Comparison of ENCODE assay signal across 10 cellular contexts in the genomic region with DNA sequence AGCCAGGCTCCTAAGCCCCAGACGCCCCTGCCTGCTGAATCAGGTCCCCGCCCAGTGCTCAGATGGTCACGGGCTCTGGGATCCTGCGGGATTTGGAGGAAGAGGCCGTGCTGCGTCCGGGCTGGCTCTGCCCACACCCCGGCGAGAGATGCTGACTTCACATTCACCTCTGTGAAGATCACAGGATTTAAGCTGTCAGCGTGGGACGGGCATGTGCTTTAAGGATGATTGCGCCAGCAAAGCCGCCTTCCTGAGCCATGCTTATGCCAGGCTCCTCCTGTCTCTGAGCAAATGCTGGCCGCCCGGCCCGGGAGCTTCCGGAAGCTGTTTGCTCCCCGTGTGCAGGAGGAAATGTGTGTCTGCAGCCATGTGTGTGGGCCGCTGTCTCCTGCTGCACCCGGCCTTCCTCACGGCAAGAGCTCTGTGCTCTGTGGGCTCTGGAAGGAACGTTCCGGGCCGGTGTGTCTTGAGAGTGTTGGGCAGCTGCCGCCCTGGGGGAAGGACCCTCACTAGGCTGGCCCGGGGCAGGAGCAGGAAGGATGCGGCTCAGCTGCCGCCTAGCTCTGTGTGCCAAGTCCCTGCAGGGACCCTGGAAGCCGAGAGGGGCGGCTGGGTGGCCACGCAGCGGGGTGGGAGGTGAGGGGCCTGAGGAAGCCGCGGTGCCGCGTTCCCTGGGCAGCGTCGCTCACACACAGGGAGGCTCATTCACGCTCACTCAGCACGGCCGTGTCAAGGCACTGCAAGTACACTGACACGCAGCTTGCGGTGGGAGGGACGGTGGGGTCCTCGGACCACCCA. TPM values are rescaled to one million over a fixed set of nuclear protein-coding genes. Genes with fewer than 3 reads are reported as not detected.
DNase-seq lines count a peak whose midpoint lies in the region; TF ChIP-seq lines count a peak whose summit lies in the region.
"Had no signal": no experiment of that assay in that cellular context is flagged by ENCODE, and none has a peak within 500 bp of the region (broad histone marks: within the 10 kb centered on the region; RNA-seq: fewer than 3 reads in every experiment).

No MANE protein-coding gene starts in this region.

- H2BK120ac ChIP-seq in trophoblast cell (ENCODE audit: insufficient read depth, low read length, poor library complexity), result no peak overlapping the region

- H3F3A ChIP-seq in smooth muscle cell (ENCODE audit: low read depth), result no peaks in the 10 kb centered on the region

- WGBS in smooth muscle cell (ENCODE audit: low lambda C conversion rate), result 80% methylated on average over 43 of the region's 45 CpGs
- no CpG with 5 or more reads among the region's 45 CpGs for WGBS in trophoblast cell (ENCODE audit: extremely low coverage, insufficient coverage, insufficient read length)

- H3K9ac ChIP-seq in smooth muscle cell (ENCODE audit: low read depth) (no peak overlapping the region), trophoblast cell (ENCODE audit: low read length) (no peak overlapping the region)

- no peak overlapping the region for H3K23ac ChIP-seq in trophoblast cell (ENCODE audit: low read length)

- peaks cover under 1% of the 10 kb centered on the region for H3K9me3 ChIP-seq in WERI-Rb-1 (ENCODE audit: severe bottlenecking)
- H3K9me3 ChIP-seq in uterus, result no peaks in the 10 kb centered on the region
- H3K9me3 ChIP-seq in smooth muscle cell (replicated peaks; ENCODE audit: low read depth), result no peaks in the 10 kb centered on the region
- peaks cover under 1% of the 10 kb centered on the region for H3K9me3 ChIP-seq in trophoblast cell (ENCODE audit: insufficient read depth, low read depth, low read length)

- H2BK5ac ChIP-seq in trophoblast cell (ENCODE audit: low read depth, low read length, poor library complexity), result no peak overlapping the region

- H3K36me3 ChIP-seq in WERI-Rb-1 (no peaks in the 10 kb centered on the region), uterus (no peaks in the 10 kb centered on the region), smooth muscle cell (ENCODE audit: low read depth) (no peaks in the 10 kb centered on the region), trophoblast cell (ENCODE audit: control insufficient read depth in 1 of 2, insufficient read depth in 2 of 2, low read length in 2 of 2) (no peaks in the 10 kb centered on the region)
- H3K36me3 ChIP-seq: tibial nerve had no signal

- H3K4me3 ChIP-seq in AG10803 (ENCODE audit: low read length) (no peak overlapping the region), WERI-Rb-1 (ENCODE audit: low read depth, low read length) (peak overlapping the region; percentile 6; the same call in 1 of the 2 replicates), uterus (no peak overlapping the region), smooth muscle cell (no peak overlapping the region), trophoblast cell (ENCODE audit: low read depth, low read length) (no peak overlapping the region)
- H3K4me3 ChIP-seq: tibial nerve had no signal

- H4K8ac ChIP-seq in trophoblast cell (ENCODE audit: low read depth, low read length), result no peak overlapping the region

- no peaks in the 10 kb centered on the region for H3K79me2 ChIP-seq in smooth muscle cell (ENCODE audit: low read depth)
- H3K79me2 ChIP-seq in trophoblast cell (ENCODE audit: control insufficient read depth, insufficient read depth, low read length, poor library complexity), result no peaks in the 10 kb centered on the region

- H2AFZ ChIP-seq in smooth muscle cell (ENCODE audit: low read depth), result no peak overlapping the region
- H2AFZ ChIP-seq in trophoblast cell (ENCODE audit: insufficient read depth, low read length, poor library complexity), result no peak overlapping the region

- peak overlapping the region; percentile 70 for H3K27ac ChIP-seq in WERI-Rb-1
- no peak overlapping the region for H3K27ac ChIP-seq in uterus
- H3K27ac ChIP-seq in smooth muscle cell (ENCODE audit: low read depth), result no peak overlapping the region
- H3K27ac ChIP-seq in trophoblast cell (ENCODE audit: low read depth, low read length), result no peak overlapping the region
- H3K27ac ChIP-seq: tibial nerve had no signal

- no peak overlapping the region for H4K12ac ChIP-seq in trophoblast cell (ENCODE audit: low read depth, low read length)

- H3K79me1 ChIP-seq in trophoblast cell (ENCODE audit: low read length), result no peaks in the 10 kb centered on the region

- no peak overlapping the region for H3K4ac ChIP-seq in trophoblast cell (ENCODE audit: low read depth, low read length)

- no peaks in the 10 kb centered on the region for H4K20me1 ChIP-seq in smooth muscle cell (ENCODE audit: low read depth)

- H3K27me3 ChIP-seq in WERI-Rb-1 (ENCODE audit: insufficient read depth, low read depth, severe bottlenecking) (no peaks in the 10 kb centered on the region), uterus (peaks cover 3 to 36% of the 10 kb centered on the region in 2 donors), smooth muscle cell (ENCODE audit: low read depth) (peaks cover 52% of the 10 kb centered on the region), trophoblast cell (ENCODE audit: insufficient read depth, low read length) (peaks cover 2% of the 10 kb centered on the region)

- H3K14ac ChIP-seq in trophoblast cell (ENCODE audit: low read length), result no peak overlapping the region

- TF ChIP-seq CTCF in AG10803 (conservative IDR thresholded peaks at IDR 0.05; ENCODE audit: low read length) (no peak), WERI-Rb-1 (IDR thresholded peaks at IDR 0.05; ENCODE audit: low read depth, low read length) (no peak), uterus (IDR thresholded peaks at IDR 0.05) (no peak), smooth muscle cell (IDR thresholded peaks at IDR 0.05; ENCODE audit: borderline replicate concordance, insufficient read depth, poor library complexity, severe bottlenecking) (no peak)

- H2BK12ac ChIP-seq in trophoblast cell (ENCODE audit: low read length), result no peak overlapping the region

- H2AK5ac ChIP-seq in trophoblast cell (ENCODE audit: low read length), result no peak overlapping the region

- TF ChIP-seq POLR2A in uterus (IDR thresholded peaks at IDR 0.05), result no peak

- peak; percentile 52 for DNase-seq in AG10803 (ENCODE audit: low read depth)
- peak; percentile 33 for DNase-seq in ELR (ENCODE audit: low read depth)
- peak; percentile 80 for DNase-seq in WERI-Rb-1
- peak; percentile 69 for DNase-seq in hepatic stellate cell (ENCODE audit: low spot score)
- no peak for DNase-seq in uterus
- no peak for DNase-seq in smooth muscle cell (lab: John Stamatoyannopoulos, UW; ENCODE audit: unreplicated experiment)
- no peak for DNase-seq in trophoblast cell
- DNase-seq in NCI-H146 (lab: John Stamatoyannopoulos, UW), result no peak
- DNase-seq: NCI-H748 treated with DMSO at 0.1 percent for 48 hours had no signal

- H3K4me2 ChIP-seq in smooth muscle cell (no peak overlapping the region), trophoblast cell (ENCODE audit: low read length) (no peak overlapping the region)

- H3K4me1 ChIP-seq in uterus (peaks cover 0 to 5% of the 10 kb centered on the region in 2 donors), smooth muscle cell (ENCODE audit: low read depth) (no peaks in the 10 kb centered on the region), trophoblast cell (ENCODE audit: control insufficient read depth in 1 of 2, insufficient read depth in 2 of 2, low read length in 2 of 2) (peaks cover 3 to 4% of the 10 kb centered on the region in 2 experiments)

- no peak overlapping the region for H4K91ac ChIP-seq in trophoblast cell (ENCODE audit: low read depth, low read length)

- no peak overlapping the region for H3K18ac ChIP-seq in trophoblast cell (ENCODE audit: low read length)

- intact Hi-C loops in uterus (cut with DNase I; ENCODE audit: low total_unique reads), result no loop called here

RNA-seq across cellular contexts. Expression of a gene that starts 19.0 kb away (rescaled TPM):
- total RNA-seq in uterus, result not detected
- total RNA-seq in smooth muscle cell, result not detected in 2 replicates
- not detected in 2 replicates for polyA plus RNA-seq in smooth muscle cell
- 0.07 and 0.12 TPM in 2 replicates for polyA plus RNA-seq in trophoblast cell (2013)
- total RNA-seq: tibial nerve had no signal

Comparison
In these comparisons a context has a peak if more than half of its experiments do, and no peak if none do; other contexts are left out.
1. DNase-seq: peak in AG10803 (single experiment), ELR (single experiment), WERI-Rb-1 (single experiment) and hepatic stellate cell (single experiment); none in uterus (0 of 2), smooth muscle cell (single experiment), trophoblast cell (0 of 2) and NCI-H146 (single experiment).